Comparison of ENCODE assay signal across 21 cellular contexts in the genomic region with DNA sequence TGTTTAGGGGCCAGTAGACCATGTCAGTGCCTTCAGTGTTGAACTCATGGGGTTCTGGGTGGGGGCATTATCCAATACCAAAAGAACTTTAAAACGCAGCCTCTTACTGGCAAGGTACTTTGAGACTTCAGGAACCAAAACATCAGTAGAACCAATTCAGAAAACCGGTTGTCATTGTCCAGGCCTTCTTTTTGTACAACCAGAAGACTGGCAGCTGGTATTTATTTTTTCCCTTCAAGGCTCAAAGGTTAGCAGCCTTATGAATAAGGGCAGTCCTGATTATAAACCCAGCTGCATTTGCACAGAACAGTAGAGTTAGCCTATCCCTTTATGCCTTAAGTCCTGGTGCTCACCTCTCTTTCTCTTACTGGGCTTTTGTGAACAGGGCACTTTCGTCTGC.
DNase-seq lines count a peak whose midpoint lies in the region; ATAC-seq, FAIRE-seq and TF ChIP-seq lines count a peak whose summit lies in the region.
"Had no signal": no experiment of that assay in that cellular context is flagged by ENCODE, and none has a peak within 500 bp of the region (broad histone marks: within the 10 kb centered on the region; RNA-seq: fewer than 3 reads in every experiment).

No MANE protein-coding gene starts in this region.

- H3K27ac Mint-ChIP-seq in CD4-positive, CD25-positive, alpha-beta regulatory T cell: peak overlapping the region in 2 of 3 donors; percentile 34 to 58
- H3K27ac Mint-ChIP-seq: WTC11 had no signal

- H3K9me3 Mint-ChIP-seq in CD4-positive, CD25-positive, alpha-beta regulatory T cell: peaks cover 0 to 2% (median 0%) of the 10 kb centered on the region in 7 donors
- H3K9me3 Mint-ChIP-seq: WTC11 had no signal

- no peaks in the 10 kb centered on the region for H3K27me3 Mint-ChIP-seq in CD4-positive, CD25-positive, alpha-beta regulatory T cell

- no peak for ATAC-seq in CD4-positive, CD25-positive, alpha-beta regulatory T cell (ENCODE audit: low read depth in 2 of 2)
- ATAC-seq in gastrocnemius medialis: no peak
- ATAC-seq: SK-N-SH treated with all-trans-retinoic acid at 6 μM for 48 hours, WTC11 had no signal

- H3K36me3 Mint-ChIP-seq in CD4-positive, CD25-positive, alpha-beta regulatory T cell: peaks cover 29% of the 10 kb centered on the region

- H3K9ac ChIP-seq in kidney (ENCODE audit: low read length in 2 of 2): no peak overlapping the region

- no peak overlapping the region for H3K27ac ChIP-seq in CD4-positive, CD25-positive, alpha-beta regulatory T cell (ENCODE audit: insufficient read depth, low read length, poor library complexity, severe bottlenecking)
- peak overlapping the region; percentile 17 for H3K27ac ChIP-seq in kidney (ENCODE audit: low read depth in 2 of 2, low read length in 2 of 2)
- H3K27ac ChIP-seq in gastrocnemius medialis: peak overlapping the region; percentile 5 to 27 (median 16)
- H3K27ac ChIP-seq: cardiac muscle cell, prostate gland, RWPE1, thoracic aorta had no signal

- TF ChIP-seq POLR2A in gastrocnemius medialis (IDR thresholded peaks at IDR 0.05): no peak

- FAIRE-seq in kidney (lab: Jason Lieb, UNC): no peak

- DNase-seq in CD4-positive, CD25-positive, alpha-beta regulatory T cell: no peak
- DNase-seq in NCI-H146 (lab: John Stamatoyannopoulos, UW) (peak; percentile 51), kidney (no peak), gastrocnemius medialis (no peak), NCI-H524 (lab: John Stamatoyannopoulos, UW) (no peak), NCI-H1048 (lab: John Stamatoyannopoulos, UW) (no peak), DMS79 treated with DMSO at 0.1 percent for 48 hours (lab: John Stamatoyannopoulos, UW) (no peak)
- DNase-seq: activated CD4-positive, alpha-beta T cell treated with anti-CD3 and anti-CD28 coated beads, Interleukin-2, amount 50 U/mL, for 4 hours; activated naive CD4-positive, alpha-beta T cell treated with Interleukin-2 at 50 U/mL for 16 hours; anterior cingulate cortex; dermis blood vessel endothelial cell; glutamatergic neuron; IMR-90; NCI-H748 treated with DMSO at 0.1 percent for 48 hours had no signal

- no peak overlapping the region for H3K4me3 ChIP-seq in CD4-positive, CD25-positive, alpha-beta regulatory T cell (ENCODE audit: low read depth, low read length)
- H3K4me3 ChIP-seq in kidney (ENCODE audit: low read length in 2 of 2) (no peak overlapping the region), gastrocnemius medialis (no peak overlapping the region)
- H3K4me3 ChIP-seq: cardiac muscle cell, prostate gland, thoracic aorta had no signal

- intact Hi-C loops in kidney (cut with DNase I) (no loop called here), gastrocnemius medialis (cut with DNase I; ENCODE audit: low total_unique reads) (loop anchor here (10.0 kb wide), 1 partner anchor 85 kb away; no protein-coding TSS in a partner anchor)

- TF ChIP-seq CTCF in kidney (IDR thresholded peaks at IDR 0.05; ENCODE audit: borderline replicate concordance, extremely low read depth, insufficient read depth) (no peak), gastrocnemius medialis (IDR thresholded peaks at IDR 0.05 in 4 of 5, conservative IDR thresholded peaks at IDR 0.05 in 1 of 5) (no peak)

- H3K9me3 ChIP-seq in CD4-positive, CD25-positive, alpha-beta regulatory T cell (ENCODE audit: control insufficient read depth in 2 of 2, low read length in 2 of 2): no peaks in the 10 kb centered on the region
- no peaks in the 10 kb centered on the region for H3K9me3 ChIP-seq in kidney (ENCODE audit: control insufficient read depth in 1 of 2, low read length in 2 of 2)
- H3K9me3 ChIP-seq in gastrocnemius medialis: no peaks in the 10 kb centered on the region
- H3K9me3 ChIP-seq: prostate gland, thoracic aorta had no signal

- in situ Hi-C loops in gastrocnemius medialis (cut with MboI; ENCODE audit: low sequenced_read_pairs in 4 of 4): no loop called here

- peaks cover 25% of the 10 kb centered on the region for H3K4me1 ChIP-seq in CD4-positive, CD25-positive, alpha-beta regulatory T cell (ENCODE audit: control insufficient read depth, insufficient read depth, low read length, poor library complexity, severe bottlenecking)
- H3K4me1 ChIP-seq in kidney (ENCODE audit: control insufficient read depth in 1 of 2, insufficient read depth in 1 of 2, low read depth in 1 of 2, low read length in 2 of 2) (peaks cover 37 to 56% of the 10 kb centered on the region in 2 donors), gastrocnemius medialis (peaks cover 50 to 62% of the 10 kb centered on the region in 2 donors)

- H3K36me3 ChIP-seq in CD4-positive, CD25-positive, alpha-beta regulatory T cell (ENCODE audit: control insufficient read depth, insufficient read depth, low read length): peaks cover 28% of the 10 kb centered on the region
- H3K36me3 ChIP-seq in kidney (ENCODE audit: control insufficient read depth in 1 of 2, insufficient read depth in 2 of 2, low read length in 2 of 2): peaks cover 5 to 18% of the 10 kb centered on the region in 2 donors
- no peaks in the 10 kb centered on the region for H3K36me3 ChIP-seq in gastrocnemius medialis
- H3K36me3 ChIP-seq: prostate gland, thoracic aorta had no signal

- H3K27me3 ChIP-seq in CD4-positive, CD25-positive, alpha-beta regulatory T cell (ENCODE audit: control insufficient read depth, insufficient read depth, low read length): no peaks in the 10 kb centered on the region
- H3K27me3 ChIP-seq in gastrocnemius medialis: no peaks in the 10 kb centered on the region
- H3K27me3 ChIP-seq: cardiac muscle cell had no signal

- H3K4me3 Mint-ChIP-seq in CD4-positive, CD25-positive, alpha-beta regulatory T cell: no peak overlapping the region
- H3K4me3 Mint-ChIP-seq: neural crest cell, WTC11 had no signal

- peaks cover 31 to 84% (median 61%) of the 10 kb centered on the region in 4 donors for H3K4me1 Mint-ChIP-seq in CD4-positive, CD25-positive, alpha-beta regulatory T cell
